23 cellular contexts compared by ENCODE assay signal in genomic region chr11:133498969-133499368, GRCh38.
"Had no signal": no experiment of that assay in that cellular context is flagged by ENCODE, and none has a peak within 500 bp of the region (broad histone marks: within the 10 kb centered on the region; RNA-seq: fewer than 3 reads in every experiment).

No MANE protein-coding gene starts in this region.

- H3K27ac ChIP-seq: HL-60, SJSA1, SK-N-MC had no signal

- H3K36me3 ChIP-seq: MG63, SJSA1 had no signal

- H3K9me3 ChIP-seq: MG63, SJSA1 had no signal

- H3K4me3 ChIP-seq: MG63, SJSA1, SK-N-MC had no signal

- DNase-seq: Karpas-422, KG1, MG63, NCI-H1092 treated with DMSO at 0.1 percent for 48 hours, NCI-H1436, NCI-H187, NCI-H2029, NCI-H2081 treated with DMSO at 0.1 percent for 48 hours, NCI-H2171, NCI-H226, NCI-H446, NCI-H510A, NCI-H524 treated with DMSO at 0.1 percent for 48 hours, NCI-H69, NCI-H774, Right ventricle myocardium superior, RPMI8226, SIG-M5 had no signal

- FAIRE-seq: HTR-8/SVneo, RCC 7860 had no signal

- H3K4me1 ChIP-seq: SJSA1 had no signal

- H3K27me3 ChIP-seq: SJSA1 had no signal
